In the genomic region with DNA sequence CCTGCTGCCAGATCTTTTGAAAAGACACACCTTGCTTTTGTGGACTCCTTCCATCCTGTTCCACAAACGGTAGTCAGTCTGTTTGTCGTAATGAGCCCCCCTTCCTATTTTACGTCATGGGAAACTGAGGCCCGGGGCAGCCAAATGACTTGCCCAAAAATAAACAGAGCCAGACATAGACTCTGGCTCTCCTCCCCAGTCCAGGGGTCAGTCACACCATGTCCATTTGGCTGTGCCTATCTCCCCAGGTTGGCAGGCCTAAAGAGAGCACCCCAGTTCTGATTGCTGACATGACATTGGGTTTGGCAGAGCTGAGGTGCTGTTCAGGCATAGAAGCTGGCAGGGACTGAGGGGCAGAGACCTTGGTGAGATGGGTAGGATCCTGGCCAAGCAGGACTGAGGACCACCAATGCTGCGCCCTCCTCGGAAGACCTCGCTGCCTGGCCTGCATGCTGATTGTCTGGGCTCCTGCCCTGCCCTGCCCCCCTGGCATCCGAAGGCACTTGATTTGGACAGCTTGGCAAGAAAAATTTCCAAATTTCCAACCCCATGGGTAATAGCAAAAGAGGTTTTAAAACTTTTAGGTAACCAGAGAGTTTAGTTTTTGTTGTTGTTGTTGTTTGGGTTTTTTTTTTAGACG, we compare ENCODE assay signal across 21 cellular contexts.
"Had no signal": no experiment of that assay in that cellular context is flagged by ENCODE, and none has a peak within 500 bp of the region (broad histone marks: within the 10 kb centered on the region; RNA-seq: fewer than 3 reads in every experiment).

No MANE protein-coding gene starts in this region.

- H3K4me1 ChIP-seq: breast epithelium, parathyroid adenoma, upper lobe of left lung had no signal

- H3K27me3 ChIP-seq: breast epithelium, upper lobe of left lung, vagina had no signal

- H3K36me3 ChIP-seq: breast epithelium, thoracic aorta, upper lobe of left lung, vagina had no signal

- FAIRE-seq: frontal cortex, keratinocyte had no signal

- H3K4me3 ChIP-seq: breast epithelium, psoas muscle, thoracic aorta, upper lobe of left lung, vagina had no signal

- ATAC-seq: activated CD4-positive, alpha-beta T cell treated with anti-CD3 and anti-CD28 coated beads for 36 hours; activated naive CD4-positive, alpha-beta T cell treated with anti-CD3 and anti-CD28 coated beads, Interleukin-2, amount 50 U/mL, for 72 hours; activated T-cell treated with anti-CD3 and anti-CD28 coated beads, Interleukin-2, amount 50 U/mL, for 4 hours; activated T-helper 17 cell treated with anti-CD3 and anti-CD28 coated beads, Interleukin-2, amount 50 U/mL, for 72 hours; left cardiac atrium; psoas muscle had no signal

- H3K9me3 ChIP-seq: breast epithelium, psoas muscle, thoracic aorta, upper lobe of left lung, vagina had no signal

- H3K27ac ChIP-seq: breast epithelium, parathyroid adenoma, psoas muscle, thoracic aorta, upper lobe of left lung, vagina had no signal

- H2AFZ ChIP-seq: parathyroid adenoma had no signal

- H3K9ac ChIP-seq: parathyroid adenoma had no signal

- DNase-seq: activated CD4-positive, alpha-beta T cell treated with anti-CD3 and anti-CD28 coated beads for 36 hours; activated CD4-positive, CD25-positive, alpha-beta regulatory T cell; activated naive CD4-positive, alpha-beta T cell; activated T-cell treated with anti-CD3 and anti-CD28 coated beads, Interleukin-2, amount 50 U/mL, for 4 hours; central memory CD4-positive, alpha-beta T cell; dermis blood vessel endothelial cell; effector CD8-positive, alpha-beta T cell; left cardiac atrium; mammary epithelial cell; psoas muscle; stimulated activated naive CD4-positive, alpha-beta T cell treated with Interleukin-2 at 50 U/mL for 16 hours; T-helper 1 cell had no signal
